Comparison of ENCODE assay signal across 12 cellular contexts in genomic region chr9:77954018-77954417, GRCh38.
DNase-seq lines count a peak whose midpoint lies in the region; ATAC-seq, FAIRE-seq and TF ChIP-seq lines count a peak whose summit lies in the region.
"Had no signal": no experiment of that assay in that cellular context is flagged by ENCODE, and none has a peak within 500 bp of the region (broad histone marks: within the 10 kb centered on the region; RNA-seq: fewer than 3 reads in every experiment).

No MANE protein-coding gene starts in this region.

- H3K4me3 ChIP-seq in liver (ENCODE audit: low read depth in 1 of 3, low read length in 3 of 3) (no peak overlapping the region), HepG2 (replicated peaks in 1 of 3; ENCODE audit: insufficient read depth in 1 of 3, low read depth in 2 of 3, low read length in 3 of 3) (no peak overlapping the region), left lung (no peak overlapping the region), aorta (ENCODE audit: low read length in 2 of 2) (no peak overlapping the region)
- H3K4me3 ChIP-seq: prostate gland had no signal

- H3K36me3 ChIP-seq in liver (ENCODE audit: control insufficient read depth in 4 of 4, insufficient read depth in 3 of 4, low read depth in 1 of 4, low read length in 3 of 4) (no peaks in the 10 kb centered on the region), HepG2 (replicated peaks in 1 of 2; ENCODE audit: control insufficient read depth in 1 of 2, insufficient read depth in 2 of 2, low read length in 2 of 2) (no peaks in the 10 kb centered on the region), left lung (no peaks in the 10 kb centered on the region), aorta (ENCODE audit: control insufficient read depth in 1 of 2, insufficient read depth in 2 of 2, low read length in 1 of 2) (no peaks in the 10 kb centered on the region)
- H3K36me3 ChIP-seq: prostate gland had no signal

- no peaks in the 10 kb centered on the region for H3K27me3 Mint-ChIP-seq in chondrocyte (ENCODE audit: low read depth)

- H3K4me2 ChIP-seq in HepG2 (ENCODE audit: low read depth, low read length) = no peak overlapping the region

- no peaks in the 10 kb centered on the region for H3K9me3 ChIP-seq in liver (ENCODE audit: control insufficient read depth in 4 of 4, low read length in 3 of 4)
- no peaks in the 10 kb centered on the region for H3K9me3 ChIP-seq in HepG2 (ENCODE audit: low read length)
- H3K9me3 ChIP-seq in left lung = no peaks in the 10 kb centered on the region
- H3K9me3 ChIP-seq in aorta (ENCODE audit: control insufficient read depth, low read length) = no peaks in the 10 kb centered on the region
- H3K9me3 ChIP-seq: prostate gland had no signal

- no peak overlapping the region for H3K4me3 Mint-ChIP-seq in chondrocyte (ENCODE audit: unreplicated experiment)

- ATAC-seq in HepG2 (no peak), left lung (peak; percentile 29), aorta (ENCODE audit: low FRiP score) (peak; percentile 26), HG03342 (IDR thresholded peaks at IDR 0.05; ENCODE audit: unreplicated experiment) (no peak), HG03108 (IDR thresholded peaks at IDR 0.05; ENCODE audit: unreplicated experiment) (no peak), HG02610 (IDR thresholded peaks at IDR 0.05; ENCODE audit: unreplicated experiment) (no peak)

- peak overlapping the region; percentile 18 for H3K27ac Mint-ChIP-seq in chondrocyte (ENCODE audit: unreplicated experiment)

- H3K36me3 Mint-ChIP-seq in chondrocyte (ENCODE audit: low read depth) = no peaks in the 10 kb centered on the region

- no peak for FAIRE-seq in HepG2 (lab: Jason Lieb, UNC)
- FAIRE-seq: RCC 7860 had no signal

- WGBS in liver = 70% methylated on average over 4 of the region's 4 CpGs
- WGBS in HepG2 (ENCODE audit: low lambda C conversion rate) = 84% methylated on average over 4 of the region's 4 CpGs
- 55 to 64% methylated on average over 4 of the region's 4 CpGs for WGBS in aorta, 2 donors

- H3K4me1 ChIP-seq in liver (ENCODE audit: control insufficient read depth in 4 of 4, insufficient read depth in 4 of 4, low read length in 3 of 4) (peaks cover 0 to 27% (median 4%) of the 10 kb centered on the region in 4 donors), HepG2 (ENCODE audit: insufficient read depth, low read length) (no peaks in the 10 kb centered on the region), left lung (peaks cover 22 to 91% of the 10 kb centered on the region in 2 donors), aorta (ENCODE audit: control insufficient read depth in 1 of 2, insufficient read depth in 2 of 2, low read length in 2 of 2) (peaks cover 4 to 18% of the 10 kb centered on the region in 2 donors)
- H3K4me1 ChIP-seq: prostate gland had no signal

- TF ChIP-seq EP300 in HepG2 (IDR thresholded peaks at IDR 0.05; ENCODE audit: low read depth in 2 of 2, low read length in 2 of 2) = no peak
- TF ChIP-seq EP300 in HepG2 (CRISPR knock-in tag; IDR thresholded peaks at IDR 0.05; ENCODE audit: borderline replicate concordance) = no peak

- H3K9me3 Mint-ChIP-seq in chondrocyte (ENCODE audit: low read depth) = no peaks in the 10 kb centered on the region

- peaks cover 3% of the 10 kb centered on the region for H3K79me2 ChIP-seq in HepG2 (ENCODE audit: insufficient read depth, low read length)

- intact Hi-C loops in HepG2 (cut with micrococcal nuclease; ENCODE audit: unreplicated experiment) (no loop called here), left lung (cut with DNase I) (no loop called here), aorta (cut with DNase I) (no loop called here)

- H3K4me1 Mint-ChIP-seq in chondrocyte (ENCODE audit: low read depth) = peaks cover 77% of the 10 kb centered on the region

- DNase-seq in HepG2 (ENCODE audit: low spot score) (no peak), chondrocyte (ENCODE audit: low spot score) (no peak), left lung (no peak), aorta (no peak)
- DNase-seq: mesendoderm; stimulated activated CD4-positive, alpha-beta T cell treated with anti-CD3 and anti-CD28 coated beads, Interleukin-1b, Interleukin-23, amount 100 ng/mL, for 48 hours had no signal

- TF ChIP-seq POLR2A in HepG2 (IDR thresholded peaks at IDR 0.05; ENCODE audit: insufficient read depth in 1 of 2, low read depth in 2 of 2, low read length in 2 of 2) = no peak

- in situ Hi-C loops in HepG2 (cut with HindIII; ENCODE audit: extremely low pct_ligation_motif_present, low pct_unique_long_range_greater_than_20kb) = no loop called here

- no peak overlapping the region for H2AFZ ChIP-seq in HepG2 (ENCODE audit: low read length)

- POLR2A ChIA-PET in HepG2 (lab: Yijun Ruan, JAX) = no interaction called here

- no peaks in the 10 kb centered on the region; the same call in 1 of the 2 replicates for H4K20me1 ChIP-seq in HepG2 (ENCODE audit: insufficient read depth, low read length)

- no TSS peak for BruUV-seq in HepG2 (replicated peaks; lab: Mats Ljungman, UMichigan)

- TF ChIP-seq CTCF in liver (IDR thresholded peaks at IDR 0.05; ENCODE audit: low read depth, low read length, missing input control) (no peak), HepG2 (CRISPR knock-in tag; IDR thresholded peaks at IDR 0.05) (no peak), chondrocyte (IDR thresholded peaks at IDR 0.05) (no peak), left lung (IDR thresholded peaks at IDR 0.05) (no peak)

- H3K27ac ChIP-seq in liver (ENCODE audit: low read depth in 1 of 2, low read length in 2 of 2) (peak overlapping the region in 1 of 2 donors; percentile 40), HepG2 (ENCODE audit: extremely low read length, insufficient read depth, low read length) (no peak overlapping the region), left lung (peak overlapping the region; percentile 66 to 77), aorta (ENCODE audit: low read depth in 1 of 2, low read length in 2 of 2) (no peak overlapping the region)
- H3K27ac ChIP-seq: prostate gland had no signal

- no peaks in the 10 kb centered on the region for H3K27me3 ChIP-seq in liver (ENCODE audit: control insufficient read depth in 4 of 4, insufficient read depth in 4 of 4, low read length in 3 of 4)
- no peaks in the 10 kb centered on the region for H3K27me3 ChIP-seq in HepG2 (ENCODE audit: control insufficient read depth in 1 of 2, insufficient read depth in 2 of 2, low read length in 2 of 2)
- no peaks in the 10 kb centered on the region for H3K27me3 ChIP-seq in left lung
- H3K27me3 ChIP-seq in aorta (ENCODE audit: control insufficient read depth in 1 of 2, insufficient read depth in 2 of 2, low read length in 1 of 2) = no peaks in the 10 kb centered on the region

- H3K9ac ChIP-seq in liver (ENCODE audit: low read depth in 1 of 2, low read length in 2 of 2) = no peak overlapping the region
- H3K9ac ChIP-seq in HepG2 (ENCODE audit: insufficient read depth, low read depth, low read length) = no peak overlapping the region

- TF ChIP-seq RAD21 in liver (IDR thresholded peaks at IDR 0.05) (peak in 1 of 2 donors; percentile 7), HepG2 (CRISPR knock-in tag; IDR thresholded peaks at IDR 0.05) (no peak)

- CTCF ChIA-PET in HepG2 (lab: Yijun Ruan, JAX; ENCODE audit: low intra/inter-chr PET ratio, low total read pairs) = no interaction called here

TF ChIP-seq in liver, 16 proteins besides CTCF, POLR2A, EP300 and RAD21 (continues in another document):
- TF ChIP-seq HNF4A (conservative IDR thresholded peaks at IDR 0.05) (peak in 1 of 2 donors; percentile 11), RXRA (IDR thresholded peaks at IDR 0.05) (peak in 1 of 2 donors; percentile 49), FOXA1 (IDR thresholded peaks at IDR 0.05) (no peak), FOXA2 (IDR thresholded peaks at IDR 0.05) (no peak)

TF ChIP-seq in HepG2, 621 proteins besides CTCF, POLR2A, EP300 and RAD21 (continues in another document):
- TF ChIP-seq ZNF704 (CRISPR knock-in tag; IDR thresholded peaks at IDR 0.05; ENCODE audit: borderline replicate concordance) (no peak), CREBL2 (CRISPR knock-in tag; IDR thresholded peaks at IDR 0.05; ENCODE audit: borderline replicate concordance) (no peak), SRF (IDR thresholded peaks at IDR 0.05; ENCODE audit: low read depth, low read length) (no peak), REXO4 (CRISPR knock-in tag; IDR thresholded peaks at IDR 0.05; ENCODE audit: borderline replicate concordance) (no peak), PREB (CRISPR knock-in tag; IDR thresholded peaks at IDR 0.05) (no peak), ATAD3A (CRISPR knock-in tag; IDR thresholded peaks at IDR 0.05) (no peak), SNAPC2 (CRISPR knock-in tag; IDR thresholded peaks at IDR 0.05) (no peak)

Comparison
In these comparisons a context has a peak if more than half of its experiments do, and no peak if none do; other contexts are left out.
1. H3K27ac ChIP-seq: peak in left lung (2 of 2); none in HepG2 (single experiment) and aorta (0 of 2).
2. ATAC-seq: peak in left lung (single experiment) and aorta (single experiment); none in HepG2 (single experiment), HG03342 (single experiment), HG03108 (single experiment) and HG02610 (single experiment).